In genomic region chr12:55965941-55966407, GRCh38 we compare ENCODE assay signal across 1 cellular context.
TF ChIP-seq lines count a peak whose summit lies in the region.

PMEL (minus strand) TSS chr12:55966042; CDS start chr12:55966011, 31 bp downstream.

TF ChIP-seq in GM23338, 12 proteins besides CTCF, POLR2A, EP300 and RAD21 (continued from another document):
- TF ChIP-seq ZNF331 (CRISPR knock-in tag; IDR thresholded peaks at IDR 0.05; ENCODE audit: low read depth) (no peak), EZH2 (IDR thresholded peaks at IDR 0.05; ENCODE audit: low read depth, unreplicated experiment) (no peak), REST (IDR thresholded peaks at IDR 0.05; ENCODE audit: unreplicated experiment) (no peak), JUNB (IDR thresholded peaks at IDR 0.05; ENCODE audit: unreplicated experiment) (no peak), POLR2AphosphoS5 (IDR thresholded peaks at IDR 0.05; ENCODE audit: low read depth) (peak; percentile 83), ETS1 (IDR thresholded peaks at IDR 0.05) (no peak), STAT1 (IDR thresholded peaks at IDR 0.05; ENCODE audit: unreplicated experiment) (no peak)
